ENCODE assay signal across 9 cellular contexts in the genomic region with DNA sequence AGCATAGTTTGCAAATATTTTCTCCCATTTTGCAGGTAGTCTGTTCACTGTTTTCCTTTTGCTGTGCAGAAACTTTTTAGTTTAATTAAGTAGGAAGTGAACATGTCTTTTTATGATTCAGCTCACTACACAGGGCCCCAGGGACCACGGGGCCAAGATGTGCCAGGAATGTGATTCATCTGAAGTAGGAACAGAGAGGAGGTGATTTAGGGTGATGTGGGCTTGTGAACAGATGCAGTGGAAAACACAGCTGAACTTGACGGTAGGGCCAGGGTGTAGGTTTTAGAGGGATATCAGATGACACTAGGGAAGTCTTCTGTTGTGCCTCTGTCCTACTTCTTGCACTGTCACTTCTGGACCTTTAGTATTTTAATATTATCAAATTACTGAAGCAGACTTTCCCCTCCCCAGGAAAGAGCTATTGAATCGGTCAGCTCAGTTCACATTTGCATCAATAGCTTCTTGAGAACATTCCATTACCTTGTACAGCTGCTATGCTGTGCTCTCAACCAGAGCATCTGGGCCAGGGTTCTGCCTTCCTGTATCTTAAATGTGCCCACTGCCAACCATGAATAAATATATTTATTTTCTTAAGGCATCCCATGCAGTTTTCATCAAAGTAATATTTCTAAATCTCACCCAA.
DNase-seq lines count a peak whose midpoint lies in the region; TF ChIP-seq lines count a peak whose summit lies in the region.
"Had no signal": no experiment of that assay in that cellular context is flagged by ENCODE, and none has a peak within 500 bp of the region (broad histone marks: within the 10 kb centered on the region; RNA-seq: fewer than 3 reads in every experiment).

No MANE protein-coding gene starts in this region.

- H3K9ac ChIP-seq in fibroblast of lung (ENCODE audit: insufficient read depth, low read length) = no peak overlapping the region

- H2AFZ ChIP-seq in fibroblast of lung (ENCODE audit: low read length) = no peak overlapping the region

- no peak overlapping the region for H3K4me2 ChIP-seq in fibroblast of lung (ENCODE audit: extremely low read depth, insufficient read depth, low read length)

- TF ChIP-seq CTCF in RWPE1 (conservative IDR thresholded peaks at IDR 0.05; ENCODE audit: low read depth) (no peak), fibroblast of lung (conservative IDR thresholded peaks at IDR 0.05 in 1 of 2, IDR thresholded peaks at IDR 0.05 in 1 of 2; ENCODE audit: low read depth in 1 of 2, low read length in 2 of 2) (no peak)

- H3K9me3 Mint-ChIP-seq in T-helper 1 cell treated with Interleukin-12 subunit alpha and Interleukin-12 subunit beta and Interleukin-4 antibody, amounts not matched to agents 30 μg/mL and 1 μg/mL, for 36 hours = no peaks in the 10 kb centered on the region

- H3K27ac ChIP-seq in RWPE1 (no peak overlapping the region), fibroblast of lung (ENCODE audit: insufficient read depth, low read length) (peak overlapping the region; percentile 10)

- H3K27ac Mint-ChIP-seq in T-helper 1 cell treated with Interleukin-12 subunit alpha and Interleukin-12 subunit beta and Interleukin-4 antibody, amounts not matched to agents 30 μg/mL and 1 μg/mL, for 36 hours = peak overlapping the region; percentile 36

- no peaks in the 10 kb centered on the region for H3K27me3 Mint-ChIP-seq in T-helper 1 cell treated with Interleukin-12 subunit alpha and Interleukin-12 subunit beta and Interleukin-4 antibody, amounts not matched to agents 30 μg/mL and 1 μg/mL, for 36 hours (ENCODE audit: low read depth)

- H3K9me3 ChIP-seq in fibroblast of lung (ENCODE audit: control insufficient read depth, insufficient read depth, low read depth, low read length) = no peaks in the 10 kb centered on the region

- CTCF ChIA-PET in RWPE1 (lab: Yijun Ruan, JAX) = interaction anchor here (0.5 to 0.8 kb wide), 4 partner anchors 11 to 1921 kb away, joined by 3 to 6 read pairs (median 4); no protein-coding TSS in a partner anchor

- no peak overlapping the region for H3K4me3 ChIP-seq in fibroblast of lung (replicated peaks in 1 of 4; ENCODE audit: control extremely low read depth in 1 of 4, insufficient read depth in 1 of 4, low read depth in 3 of 4, low read length in 4 of 4)

- no peaks in the 10 kb centered on the region for H3K27me3 ChIP-seq in fibroblast of lung (ENCODE audit: control insufficient read depth, insufficient read depth, low read length)

- no peaks in the 10 kb centered on the region for H4K20me1 ChIP-seq in fibroblast of lung (ENCODE audit: control insufficient read depth, extremely low read depth, insufficient read depth, low read length)

- H3K4me1 Mint-ChIP-seq in T-helper 1 cell treated with Interleukin-12 subunit alpha and Interleukin-12 subunit beta and Interleukin-4 antibody, amounts not matched to agents 30 μg/mL and 1 μg/mL, for 36 hours (ENCODE audit: low read depth) = peaks cover 33% of the 10 kb centered on the region

- no peaks in the 10 kb centered on the region for H3K79me2 ChIP-seq in fibroblast of lung (ENCODE audit: control insufficient read depth, insufficient read depth, low read length)

- no peak overlapping the region for H3K4me3 Mint-ChIP-seq in T-helper 1 cell treated with Interleukin-12 subunit alpha and Interleukin-12 subunit beta and Interleukin-4 antibody, amounts not matched to agents 30 μg/mL and 1 μg/mL, for 36 hours

- H3K4me1 ChIP-seq in fibroblast of lung (ENCODE audit: control insufficient read depth, extremely low read depth, insufficient read depth, low read length) = peaks cover 5% of the 10 kb centered on the region

- POLR2A ChIA-PET in RWPE1 (lab: Yijun Ruan, JAX; ENCODE audit: low non-redundant PET) = no interaction called here

- DNase-seq in T-helper 1 cell = no peak
- peak; percentile 48 for DNase-seq in RWPE1 (ENCODE audit: low spot score)
- DNase-seq in fibroblast of lung (ENCODE audit: low read depth in 2 of 2) = peak; percentile 67 to 85
- DNase-seq in stimulated activated CD4-positive, alpha-beta T cell treated with anti-CD3 and anti-CD28 coated beads, Interleukin-2, amount 100 ng/mL, for 24 hours = peak; percentile 45 to 53
- DNase-seq in central memory CD4-positive, alpha-beta T cell = no peak
- no peak for DNase-seq in activated gamma-delta T cell (lab: John Stamatoyannopoulos, UW)
- no peak for DNase-seq in NCI-H1417 (lab: John Stamatoyannopoulos, UW)
- DNase-seq: NCI-H1930 had no signal

- peaks cover 41% of the 10 kb centered on the region for H3K36me3 Mint-ChIP-seq in T-helper 1 cell treated with Interleukin-12 subunit alpha and Interleukin-12 subunit beta and Interleukin-4 antibody, amounts not matched to agents 30 μg/mL and 1 μg/mL, for 36 hours (ENCODE audit: low read depth)

- H3K36me3 ChIP-seq in fibroblast of lung (ENCODE audit: control insufficient read depth, insufficient read depth, low read length) = no peaks in the 10 kb centered on the region

Comparison
In these comparisons a context has a peak if more than half of its experiments do, and no peak if none do; other contexts are left out.
1. DNase-seq: peak in RWPE1 (single experiment), fibroblast of lung (2 of 2) and stimulated activated CD4-positive, alpha-beta T cell treated with anti-CD3 and anti-CD28 coated beads, Interleukin-2, amount 100 ng/mL, for 24 hours (2 of 2); none in T-helper 1 cell (0 of 5), central memory CD4-positive, alpha-beta T cell (single experiment), activated gamma-delta T cell (single experiment) and NCI-H1417 (0 of 3).